In the genomic region with DNA sequence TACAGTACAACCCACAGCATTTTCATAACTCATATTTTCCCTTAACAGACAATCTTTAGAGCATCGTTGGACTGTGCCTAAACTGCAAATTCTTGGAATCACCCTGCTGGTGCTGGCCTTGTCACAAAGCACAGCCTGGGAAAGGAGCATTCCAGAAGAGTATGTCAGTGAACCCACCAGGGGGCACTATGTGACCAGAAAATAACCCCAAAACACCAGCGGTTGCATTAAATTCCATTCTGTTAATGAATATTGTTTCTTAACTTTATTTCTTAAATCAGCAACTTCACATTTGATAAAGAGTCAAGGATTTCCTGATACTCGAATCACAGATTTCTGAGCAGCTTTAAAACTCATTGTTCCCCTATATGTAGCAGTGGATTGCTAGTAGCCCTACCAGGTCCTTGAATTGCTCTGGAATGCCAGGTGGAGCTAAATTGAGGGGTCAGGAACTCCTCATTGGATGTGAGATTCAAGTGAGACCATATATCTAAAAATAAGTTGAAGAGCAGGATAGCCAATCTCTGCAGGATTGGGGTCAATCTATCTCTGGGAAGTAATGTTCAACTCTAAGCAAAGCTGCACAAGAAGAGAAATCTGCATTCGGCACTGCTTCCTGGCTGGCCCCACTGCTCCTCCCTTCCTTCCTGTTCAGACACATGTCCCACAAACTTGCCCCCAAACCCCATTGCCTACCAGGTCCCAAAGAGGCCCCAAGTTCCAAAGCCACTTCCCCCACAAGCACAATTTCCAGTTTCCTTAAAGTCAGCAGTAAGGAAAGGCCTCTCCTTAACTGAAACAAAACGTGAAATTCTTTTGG, we compare ENCODE assay signal across 8 cellular contexts. TPM values are rescaled to one million over a fixed set of nuclear protein-coding genes. Genes with fewer than 3 reads are reported as not detected.
DNase-seq lines count a peak whose midpoint lies in the region; ATAC-seq and TF ChIP-seq lines count a peak whose summit lies in the region.

No MANE protein-coding gene starts in this region.

- H3K79me2 ChIP-seq in OCI-LY3 (ENCODE audit: low read length): no peaks in the 10 kb centered on the region

- H3K4me3 ChIP-seq in Caco-2 (ENCODE audit: low read depth, low read length): no peak overlapping the region
- H3K4me3 ChIP-seq in OCI-LY3 (ENCODE audit: low read length): no peak overlapping the region
- H3K4me3 ChIP-seq in epithelial cell of proximal tubule (ENCODE audit: low read depth, low read length): no peak overlapping the region

- peak overlapping the region; percentile 46 for H3K27ac Mint-ChIP-seq in Caco-2 (ENCODE audit: unreplicated experiment)
- peak overlapping the region in 9 of 10 donors; percentile 34 to 92 (median 86) for H3K27ac Mint-ChIP-seq in naive thymus-derived CD8-positive, alpha-beta T cell
- H3K27ac Mint-ChIP-seq in stimulated activated naive CD8-positive, alpha-beta T cell treated with anti-CD3 and anti-CD28 coated beads, Interleukin-15, amount 100 ng/mL, for 72 hours: peak overlapping the region in 1 of 2 donors; percentile 77

- intact Hi-C loops in Caco-2 (cut with micrococcal nuclease; ENCODE audit: unreplicated experiment): loop anchor here (1.0 to 10.0 kb wide), 4 partner anchors 195 to 563 kb away; no protein-coding TSS in a partner anchor

- no peak overlapping the region for H3K4me2 ChIP-seq in OCI-LY3 (ENCODE audit: low read length)

- H3K9me3 Mint-ChIP-seq in Caco-2 (ENCODE audit: unreplicated experiment): no peaks in the 10 kb centered on the region
- H3K9me3 Mint-ChIP-seq in naive thymus-derived CD8-positive, alpha-beta T cell: no peaks in the 10 kb centered on the region
- no peaks in the 10 kb centered on the region for H3K9me3 Mint-ChIP-seq in stimulated activated naive CD8-positive, alpha-beta T cell treated with anti-CD3 and anti-CD28 coated beads, Interleukin-15, amount 100 ng/mL, for 72 hours

- CTCF ChIA-PET in Caco-2 (lab: Charles Lee): interaction anchor here (0.6 to 2.3 kb wide), 4 partner anchors 12 to 355 kb away, joined by 4 to 18 read pairs (median 5); no protein-coding TSS in a partner anchor

- H3K27me3 Mint-ChIP-seq in Caco-2 (ENCODE audit: insufficient read depth, unreplicated experiment): no peaks in the 10 kb centered on the region
- H3K27me3 Mint-ChIP-seq in naive thymus-derived CD8-positive, alpha-beta T cell: no peaks in the 10 kb centered on the region
- no peaks in the 10 kb centered on the region for H3K27me3 Mint-ChIP-seq in stimulated activated naive CD8-positive, alpha-beta T cell treated with anti-CD3 and anti-CD28 coated beads, Interleukin-15, amount 100 ng/mL, for 72 hours

- H4K20me1 ChIP-seq in OCI-LY3 (ENCODE audit: insufficient read depth, low read length): no peaks in the 10 kb centered on the region

- no peak overlapping the region for H3K4me3 Mint-ChIP-seq in Caco-2 (ENCODE audit: unreplicated experiment)
- H3K4me3 Mint-ChIP-seq in naive thymus-derived CD8-positive, alpha-beta T cell: peak overlapping the region; percentile 8 to 69 (median 55)
- no peak overlapping the region for H3K4me3 Mint-ChIP-seq in stimulated activated naive CD8-positive, alpha-beta T cell treated with anti-CD3 and anti-CD28 coated beads, Interleukin-15, amount 100 ng/mL, for 72 hours

- H3K9me3 ChIP-seq in Caco-2 (no peaks in the 10 kb centered on the region; the same call in 1 of the 2 replicates), OCI-LY3 (ENCODE audit: insufficient read depth, low read length) (no peaks in the 10 kb centered on the region)

- H3K4me1 Mint-ChIP-seq in Caco-2 (ENCODE audit: low read depth, unreplicated experiment): peaks cover 3% of the 10 kb centered on the region
- H3K4me1 Mint-ChIP-seq in naive thymus-derived CD8-positive, alpha-beta T cell: peaks cover 16 to 36% (median 30%) of the 10 kb centered on the region in 4 donors
- peaks cover 30% of the 10 kb centered on the region for H3K4me1 Mint-ChIP-seq in stimulated activated naive CD8-positive, alpha-beta T cell treated with anti-CD3 and anti-CD28 coated beads, Interleukin-15, amount 100 ng/mL, for 72 hours

- H3K9ac ChIP-seq in OCI-LY3 (ENCODE audit: low read length): no peak overlapping the region

- TF ChIP-seq CTCF in Caco-2 (IDR thresholded peaks at IDR 0.05; ENCODE audit: insufficient read depth in 1 of 2, low read depth in 1 of 2, low read length in 1 of 2, severe bottlenecking in 1 of 2, unreplicated experiment in 1 of 2) (peak; percentile 70 to 72), OCI-LY3 (IDR thresholded peaks at IDR 0.05; ENCODE audit: low read depth, low read length) (peak; percentile 98), epithelial cell of proximal tubule (conservative IDR thresholded peaks at IDR 0.05; ENCODE audit: low read depth, low read length) (peak; percentile 82)

- H3K36me3 Mint-ChIP-seq in Caco-2 (ENCODE audit: insufficient read depth, unreplicated experiment): no peaks in the 10 kb centered on the region
- no peaks in the 10 kb centered on the region for H3K36me3 Mint-ChIP-seq in naive thymus-derived CD8-positive, alpha-beta T cell

- peak; percentile 53 for ATAC-seq in HG03175 (IDR thresholded peaks at IDR 0.05; ENCODE audit: unreplicated experiment)
- ATAC-seq in naive thymus-derived CD8-positive, alpha-beta T cell: peak in 1 of 2 donors; percentile 57
- ATAC-seq in stimulated activated naive CD8-positive, alpha-beta T cell treated with anti-CD3 and anti-CD28 coated beads, Interleukin-15, amount 100 ng/mL, for 72 hours: peak; percentile 49
- ATAC-seq in GM21423 (IDR thresholded peaks at IDR 0.05; ENCODE audit: unreplicated experiment): no peak

- peak overlapping the region; percentile 5; the same call in 1 of the 2 replicates for H2AFZ ChIP-seq in OCI-LY3 (ENCODE audit: low read depth, low read length)

- H3K36me3 ChIP-seq in Caco-2 (ENCODE audit: control insufficient read depth, insufficient read depth, low read length): no peaks in the 10 kb centered on the region
- H3K36me3 ChIP-seq in OCI-LY3 (replicated peaks; ENCODE audit: low read depth, low read length): no peaks in the 10 kb centered on the region

- H3K4me1 ChIP-seq in Caco-2 (peaks cover 5% of the 10 kb centered on the region; the same call in 1 of the 2 replicates), OCI-LY3 (ENCODE audit: low read length) (peaks cover 13% of the 10 kb centered on the region)

- H3K27ac ChIP-seq in OCI-LY3 (ENCODE audit: low read length): no peak overlapping the region

- H3K27me3 ChIP-seq in Caco-2 (replicated peaks; ENCODE audit: control insufficient read depth, insufficient read depth, low read length) (no peaks in the 10 kb centered on the region), OCI-LY3 (ENCODE audit: low read depth, low read length) (peaks cover 6% of the 10 kb centered on the region; the same call in 1 of the 2 replicates)

- POLR2A ChIA-PET in Caco-2 (lab: Charles Lee): no interaction called here
- POLR2A ChIA-PET in naive thymus-derived CD8-positive, alpha-beta T cell (lab: Charles Lee): interaction anchor here (0.6 to 0.9 kb wide), 4 partner anchors 250 to 506 kb away, joined by 3 to 4 read pairs (median 4); partner anchors contain the start of gene NUP133

- peak; percentile 62 to 77 for DNase-seq in Caco-2
- peak; percentile 46 for DNase-seq in activated T-cell treated with anti-CD3 and anti-CD28 coated beads for 24 hours (ENCODE audit: low read depth)
- no peak for DNase-seq in epithelial cell of proximal tubule (ENCODE audit: low read depth)
- DNase-seq in naive thymus-derived CD8-positive, alpha-beta T cell: peak; percentile 40 to 85 (median 65)
- peak; percentile 45 to 46 for DNase-seq in stimulated activated naive CD8-positive, alpha-beta T cell treated with anti-CD3 and anti-CD28 coated beads, Interleukin-15, amount 100 ng/mL, for 72 hours

- no TSS peak for BruUV-seq in Caco-2 (replicated peaks; lab: Mats Ljungman, UMichigan)

RNA-seq across cellular contexts. Expression of gene RAB4A, which starts 12.7 kb away (rescaled TPM):
- total RNA-seq in Caco-2 (2022) (98.9 and 111 TPM in 2 replicates), epithelial cell of proximal tubule (28.1 and 39.3 TPM in 2 replicates)
- total RNA-seq in naive thymus-derived CD8-positive, alpha-beta T cell: 10 to 100 TPM; 47.2 to 50.4 TPM
- polyA plus RNA-seq in naive thymus-derived CD8-positive, alpha-beta T cell: 10 to 100 TPM; 16.8 to 22.4 (median 18.3) TPM

Comparison
In these comparisons a context has a peak if more than half of its experiments do, and no peak if none do; other contexts are left out.
1. H3K4me3 Mint-ChIP-seq: peak in naive thymus-derived CD8-positive, alpha-beta T cell (10 of 10); none in Caco-2 (single experiment) and stimulated activated naive CD8-positive, alpha-beta T cell treated with anti-CD3 and anti-CD28 coated beads, Interleukin-15, amount 100 ng/mL, for 72 hours (0 of 2).
2. Peak in every context shown above with its lines, with median percentiles within 50 percentile points of each other: CTCF ChIP-seq.